In the genomic region with DNA sequence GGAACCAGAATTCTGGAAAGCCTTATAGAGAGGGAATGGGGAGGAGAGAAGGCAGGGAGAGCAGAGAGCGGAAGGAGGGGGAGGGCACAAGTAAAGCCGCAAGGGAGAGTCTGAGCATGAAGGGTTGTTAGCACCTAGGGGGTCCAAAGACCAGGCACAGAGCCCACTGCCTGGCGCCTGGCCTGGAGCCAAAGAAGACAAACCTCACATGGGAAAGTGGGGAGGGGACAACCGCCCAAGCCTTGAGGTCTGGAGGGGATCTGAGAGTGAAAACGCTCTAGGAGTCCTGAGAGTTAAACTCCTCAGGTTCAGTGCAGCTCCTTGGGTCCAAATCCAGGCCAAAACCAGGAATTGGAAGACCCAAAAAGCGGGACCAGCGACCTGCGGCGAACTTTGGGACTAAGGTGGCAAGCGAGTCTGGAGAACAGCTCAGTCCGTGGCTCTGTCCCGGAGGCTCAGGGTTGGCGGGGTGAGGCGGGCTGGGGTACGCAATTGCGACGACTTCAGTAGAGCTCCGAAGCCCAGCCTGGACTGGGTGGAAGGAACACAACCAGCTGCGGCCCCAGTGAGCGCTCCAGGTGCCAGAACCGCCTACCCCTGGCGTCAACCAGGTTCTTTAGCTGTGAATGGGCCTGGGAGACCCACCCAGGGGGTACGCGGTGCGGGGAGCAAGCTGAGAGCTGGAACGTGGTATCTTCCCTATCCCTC, we compare ENCODE assay signal across 9 cellular contexts. TPM values are rescaled to one million over a fixed set of nuclear protein-coding genes. Genes with fewer than 3 reads are reported as not detected.
DNase-seq lines count a peak whose midpoint lies in the region; ATAC-seq and TF ChIP-seq lines count a peak whose summit lies in the region.
"Had no signal": no experiment of that assay in that cellular context is flagged by ENCODE, and none has a peak within 500 bp of the region (broad histone marks: within the 10 kb centered on the region; RNA-seq: fewer than 3 reads in every experiment).

No MANE protein-coding gene starts in this region.

- H3K36me3 Mint-ChIP-seq in activated T-helper 1 cell treated with anti-CD3 and anti-CD28 coated beads, Interleukin-12 subunit alpha, Interleukin-12 subunit beta, Interleukin-2, Interleukin-4 antibody, amounts not matched to agents 30 ng/mL and 10 ng/mL and 1 ng/mL, durations not matched to agents 14 hours and 24 hours and 36 hours (ENCODE audit: low read depth) = peaks cover 8% of the 10 kb centered on the region

- H3K27me3 Mint-ChIP-seq in activated T-helper 1 cell treated with anti-CD3 and anti-CD28 coated beads, Interleukin-12 subunit alpha, Interleukin-12 subunit beta, Interleukin-2, Interleukin-4 antibody, amounts not matched to agents 30 ng/mL and 10 ng/mL and 1 ng/mL, durations not matched to agents 14 hours and 24 hours and 36 hours (ENCODE audit: insufficient read depth) = peaks cover 20% of the 10 kb centered on the region

- no peak for TF ChIP-seq EP300 in SK-N-SH (IDR thresholded peaks at IDR 0.05; ENCODE audit: borderline replicate concordance in 1 of 2, low read depth in 1 of 2, low read length in 1 of 2)

- H3K4me1 Mint-ChIP-seq in activated T-helper 1 cell treated with anti-CD3 and anti-CD28 coated beads, Interleukin-12 subunit alpha, Interleukin-12 subunit beta, Interleukin-2, Interleukin-4 antibody, amounts not matched to agents 30 ng/mL and 10 ng/mL and 1 ng/mL, durations not matched to agents 14 hours and 24 hours and 36 hours (ENCODE audit: low read depth) = peaks cover 44% of the 10 kb centered on the region

- peaks cover 0 to 4% of the 10 kb centered on the region in 2 experiments for H3K36me3 ChIP-seq in SK-N-SH (replicated peaks in 1 of 2; ENCODE audit: control insufficient read depth in 1 of 2, insufficient read depth in 2 of 2, low read length in 1 of 2)

- no peak overlapping the region for H2AFZ ChIP-seq in SK-N-SH (ENCODE audit: low read depth)

- intact Hi-C loops in activated T-helper 1 cell treated with anti-CD3 and anti-CD28 coated beads, Interleukin-12 subunit alpha, Interleukin-12 subunit beta, Interleukin-2, Interleukin-4 antibody, amounts not matched to agents 30 ng/mL and 10 ng/mL and 1 ng/mL, durations not matched to agents 14 hours and 24 hours and 36 hours (cut with micrococcal nuclease) = loop anchor here (1.0 to 5.0 kb wide), 5 partner anchors 14 to 275 kb away; partner anchors contain the start of genes BMF and DISP2

- POLR2A ChIA-PET in SK-N-SH (lab: Yijun Ruan, JAX) = interaction anchor here (0.6 to 1.7 kb wide), 3 partner anchors 13 to 74 kb away, joined by 3 to 5 read pairs (median 3); no protein-coding TSS in a partner anchor

- H3K4me2 ChIP-seq in SK-N-SH = peak overlapping the region; percentile 34; the same call in 1 of the 2 replicates

- no peaks in the 10 kb centered on the region for H3K27me3 ChIP-seq in SK-N-SH (ENCODE audit: insufficient read depth)

- H3K9me2 ChIP-seq in SK-N-SH = no peaks in the 10 kb centered on the region

- peak overlapping the region; percentile 83 for H3K4me3 Mint-ChIP-seq in activated T-helper 1 cell treated with anti-CD3 and anti-CD28 coated beads, Interleukin-12 subunit alpha, Interleukin-12 subunit beta, Interleukin-2, Interleukin-4 antibody, amounts not matched to agents 30 ng/mL and 10 ng/mL and 1 ng/mL, durations not matched to agents 14 hours and 24 hours and 36 hours

- WGBS in SK-N-SH (ENCODE audit: low lambda C conversion rate) = 87% methylated on average over 19 of the region's 26 CpGs

- DNase-seq in SK-N-SH (no peak), substantia nigra (lab: John Stamatoyannopoulos, UW) (peak in 2 of 49 donors; percentile 38 to 78), iPS-NIHi11 (ENCODE audit: low spot score) (no peak)
- no peak for DNase-seq in activated T-helper 1 cell treated with anti-CD3 and anti-CD28 coated beads, Interleukin-12 subunit alpha, Interleukin-12 subunit beta, Interleukin-2, Interleukin-4 antibody, amounts not matched to agents 30 ng/mL and 10 ng/mL and 1 ng/mL, durations not matched to agents 14 hours and 24 hours and 36 hours (ENCODE audit: low spot score)
- no peak for DNase-seq in activated effector memory CD4-positive, alpha-beta T cell treated with anti-CD3 and anti-CD28 coated beads, Interleukin-2, amount 50 U/mL, for 16 hours

- TF ChIP-seq CTCF in SK-N-SH (IDR thresholded peaks at IDR 0.05) = no peak

- peaks cover 15% of the 10 kb centered on the region; the same call in 1 of the 2 replicates for H3K79me2 ChIP-seq in SK-N-SH (ENCODE audit: insufficient read depth)

- peaks cover 16 to 20% of the 10 kb centered on the region in 2 experiments; a peak in 3 of 4 replicates for H3K4me1 ChIP-seq in SK-N-SH (ENCODE audit: control insufficient read depth in 1 of 2, insufficient read depth in 2 of 2, low read depth in 1 of 2, low read length in 1 of 2)

- no peaks in the 10 kb centered on the region for H4K20me1 ChIP-seq in SK-N-SH (ENCODE audit: insufficient read depth)

- H3F3A ChIP-seq in SK-N-SH (replicated peaks; ENCODE audit: insufficient read depth) = peaks cover 6% of the 10 kb centered on the region

- peak overlapping the region; percentile 54 to 70 for H3K4me3 ChIP-seq in SK-N-SH (ENCODE audit: low read depth in 2 of 2, low read length in 1 of 2)
- H3K4me3 ChIP-seq in iPS-18c (ENCODE audit: insufficient read depth, low read depth, low read length) = peak overlapping the region; percentile 26

- CTCF ChIA-PET in SK-N-SH (lab: Yijun Ruan, JAX) = interaction anchor here (0.6 to 70.6 kb wide), 10 partner anchors 8 to 283 kb away, joined by 3 to 2194 read pairs (median 6); partner anchors contain the start of genes ANKRD63, CCDC9B, DISP2 and INAFM2

- no peak for TF ChIP-seq RAD21 in SK-N-SH (IDR thresholded peaks at IDR 0.05; ENCODE audit: low read length)

- H3K9me3 Mint-ChIP-seq in activated T-helper 1 cell treated with anti-CD3 and anti-CD28 coated beads, Interleukin-12 subunit alpha, Interleukin-12 subunit beta, Interleukin-2, Interleukin-4 antibody, amounts not matched to agents 30 ng/mL and 10 ng/mL and 1 ng/mL, durations not matched to agents 14 hours and 24 hours and 36 hours = no peaks in the 10 kb centered on the region

- ATAC-seq in SK-N-SH treated with all-trans-retinoic acid at 6 μM for 48 hours (no peak), HG03045 (IDR thresholded peaks at IDR 0.05; ENCODE audit: unreplicated experiment) (no peak)

- H3K27ac ChIP-seq in SK-N-SH (ENCODE audit: low read depth in 2 of 2, low read length in 1 of 2) (no peak overlapping the region), substantia nigra (ENCODE audit: low read depth, low read length, poor library complexity, severe bottlenecking) (peak overlapping the region; percentile 27)

- H3K9ac ChIP-seq in SK-N-SH = no peak overlapping the region

- H3K27ac Mint-ChIP-seq in activated T-helper 1 cell treated with anti-CD3 and anti-CD28 coated beads, Interleukin-12 subunit alpha, Interleukin-12 subunit beta, Interleukin-2, Interleukin-4 antibody, amounts not matched to agents 30 ng/mL and 10 ng/mL and 1 ng/mL, durations not matched to agents 14 hours and 24 hours and 36 hours = no peak overlapping the region

- no peaks in the 10 kb centered on the region for H3K9me3 ChIP-seq in SK-N-SH
- H3K9me3 ChIP-seq in iPS-18c (ENCODE audit: control insufficient read depth, insufficient read depth, low read length) = no peaks in the 10 kb centered on the region

TF ChIP-seq in SK-N-SH treated with all-trans-retinoic acid at 6 μM for 48 hours, 23 proteins besides CTCF, POLR2A, EP300 and RAD21 (continues in another document):
- TF ChIP-seq ARNTL (CRISPR knock-in tag; IDR thresholded peaks at IDR 0.05; ENCODE audit: borderline replicate concordance, low read depth) (no peak), PPARA (CRISPR knock-in tag; IDR thresholded peaks at IDR 0.05; ENCODE audit: borderline replicate concordance) (no peak), GLIS3 (CRISPR knock-in tag; IDR thresholded peaks at IDR 0.05) (no peak), ZNF70 (CRISPR knock-in tag; IDR thresholded peaks at IDR 0.05) (no peak), CSDC2 (CRISPR knock-in tag; IDR thresholded peaks at IDR 0.05) (no peak)

RNA-seq across cellular contexts. Expression of gene INAFM2, which starts 0.8 kb away (rescaled TPM):
- polyA plus RNA-seq in SK-N-SH (2012; rRNA removed) = 7.8 and 9.8 TPM in 2 replicates
- 10.2 and 10.7 TPM in 2 replicates for polyA plus RNA-seq in SK-N-SH (2012; cell fraction: cytosol; rRNA removed)
- 8.0 and 11.1 TPM in 2 replicates for polyA plus RNA-seq in SK-N-SH (2012; cell fraction: nucleus; rRNA removed)
- total RNA-seq in activated T-helper 1 cell treated with anti-CD3 and anti-CD28 coated beads, Interleukin-12 subunit alpha, Interleukin-12 subunit beta, Interleukin-2, Interleukin-4 antibody, amounts not matched to agents 30 ng/mL and 10 ng/mL and 1 ng/mL, durations not matched to agents 14 hours and 24 hours and 36 hours = 19.2 and 25.1 TPM in 2 replicates

RNA-seq across cellular contexts. Expression of gene PLCB2, which starts 14.9 kb away (rescaled TPM):
- 0.15 TPM in 2 replicates for polyA plus RNA-seq in SK-N-SH (2012; rRNA removed)
- 0.10 and 0.12 TPM in 2 replicates for polyA plus RNA-seq in SK-N-SH (2012; cell fraction: cytosol; rRNA removed)
- polyA plus RNA-seq in SK-N-SH (2012; cell fraction: nucleus; rRNA removed) = 0.44 and 0.59 TPM in 2 replicates
- total RNA-seq in activated T-helper 1 cell treated with anti-CD3 and anti-CD28 coated beads, Interleukin-12 subunit alpha, Interleukin-12 subunit beta, Interleukin-2, Interleukin-4 antibody, amounts not matched to agents 30 ng/mL and 10 ng/mL and 1 ng/mL, durations not matched to agents 14 hours and 24 hours and 36 hours = 88.5 and 89.0 TPM in 2 replicates

RNA-seq across cellular contexts. Expression of gene CCDC9B, which starts 18.1 kb away (rescaled TPM):
- polyA plus RNA-seq in SK-N-SH (2012; rRNA removed) = 13.7 and 14.2 TPM in 2 replicates
- polyA plus RNA-seq in SK-N-SH (2012; cell fraction: cytosol; rRNA removed) = 10.4 and 12.0 TPM in 2 replicates
- 82.8 and 92.4 TPM in 2 replicates for polyA plus RNA-seq in SK-N-SH (2012; cell fraction: nucleus; rRNA removed)
- 0.21 and 0.24 TPM in 2 replicates for total RNA-seq in activated T-helper 1 cell treated with anti-CD3 and anti-CD28 coated beads, Interleukin-12 subunit alpha, Interleukin-12 subunit beta, Interleukin-2, Interleukin-4 antibody, amounts not matched to agents 30 ng/mL and 10 ng/mL and 1 ng/mL, durations not matched to agents 14 hours and 24 hours and 36 hours

RNA-seq across cellular contexts. Expression of gene PHGR1, which starts 28.1 kb away (rescaled TPM):
- polyA plus RNA-seq in SK-N-SH (2012; rRNA removed) = not detected in 2 replicates
- polyA plus RNA-seq in SK-N-SH (2012; cell fraction: cytosol; rRNA removed) = not detected in 2 replicates
- polyA plus RNA-seq in SK-N-SH (2012; cell fraction: nucleus; rRNA removed) = not detected in 2 replicates
- total RNA-seq in activated T-helper 1 cell treated with anti-CD3 and anti-CD28 coated beads, Interleukin-12 subunit alpha, Interleukin-12 subunit beta, Interleukin-2, Interleukin-4 antibody, amounts not matched to agents 30 ng/mL and 10 ng/mL and 1 ng/mL, durations not matched to agents 14 hours and 24 hours and 36 hours = not detected in 2 replicates
- total RNA-seq: activated CD8-positive, alpha-beta memory T cell treated with anti-CD3 and anti-CD28 coated beads for 36 hours had no signal

RNA-seq across cellular contexts. Expression of gene DISP2, which starts 35.3 kb away (rescaled TPM):
- 0.08 and 0.12 TPM in 2 replicates for polyA plus RNA-seq in SK-N-SH (2012; rRNA removed)
- 0.09 and 0.26 TPM in 2 replicates for polyA plus RNA-seq in SK-N-SH (2012; cell fraction: cytosol; rRNA removed)
- polyA plus RNA-seq in SK-N-SH (2012; cell fraction: nucleus; rRNA removed) = 0.14 and 0.33 TPM in 2 replicates
- total RNA-seq in activated T-helper 1 cell treated with anti-CD3 and anti-CD28 coated beads, Interleukin-12 subunit alpha, Interleukin-12 subunit beta, Interleukin-2, Interleukin-4 antibody, amounts not matched to agents 30 ng/mL and 10 ng/mL and 1 ng/mL, durations not matched to agents 14 hours and 24 hours and 36 hours = 0.02 and 0.54 TPM in 2 replicates
